ENCODE assay signal across 23 cellular contexts in genomic region chr19:46999377-46999776, GRCh38. TPM values are rescaled to one million over a fixed set of nuclear protein-coding genes. Genes with fewer than 3 reads are reported as not detected.
"Had no signal": no experiment of that assay in that cellular context is flagged by ENCODE, and none has a peak within 500 bp of the region (broad histone marks: within the 10 kb centered on the region; RNA-seq: fewer than 3 reads in every experiment).

No MANE protein-coding gene starts in this region.

- H3K9me3 Mint-ChIP-seq: immature natural killer cell; mesothelial cell of epicardium; naive B cell; natural killer cell; stimulated activated naive B cell treated with anti-CD40 and anti-IgM and Interleukin-4, amounts not matched to agents 10 μg/mL and 1 μg/mL and 100 μg/mL, for 72 hours had no signal

- H3K9me3 ChIP-seq: heart left ventricle, left ventricle myocardium inferior, right atrium auricular region, right lobe of liver, stomach, suprapubic skin, upper lobe of right lung had no signal

- H3K27me3 ChIP-seq: right atrium auricular region, right lobe of liver, suprapubic skin had no signal

- H3K4me1 Mint-ChIP-seq: mesothelial cell of epicardium had no signal

- ATAC-seq: heart left ventricle; natural killer cell; right lobe of liver; stimulated activated naive B cell treated with anti-CD40 and anti-IgM and Interleukin-4, amounts not matched to agents 10 μg/mL and 1 μg/mL and 100 μg/mL, for 72 hours; stimulated activated naive CD8-positive, alpha-beta T cell treated with anti-CD3 and anti-CD28 coated beads, Interleukin-15, Interleukin-2, amounts not matched to agents 100 U/mL and 50 U/mL, for 24 hours; upper lobe of right lung had no signal

- H3K27ac ChIP-seq: heart left ventricle, left ventricle myocardium inferior, parathyroid adenoma, right atrium auricular region, right lobe of liver, stomach, suprapubic skin, upper lobe of right lung had no signal

- H3K27ac Mint-ChIP-seq: immature natural killer cell; mesothelial cell of epicardium; natural killer cell; stimulated activated naive B cell treated with anti-CD40 and anti-IgM and Interleukin-4, amounts not matched to agents 10 μg/mL and 1 μg/mL and 100 μg/mL, for 72 hours had no signal

- H3K36me3 Mint-ChIP-seq: natural killer cell had no signal

- H3K4me1 ChIP-seq: parathyroid adenoma had no signal

- H3K27me3 Mint-ChIP-seq: naive B cell had no signal

- DNase-seq: immature natural killer cell; kidney; left ventricle myocardium inferior; mesendoderm; naive B cell; natural killer cell; right lobe of liver; stimulated activated CD4-positive, alpha-beta T cell treated with anti-CD3 and anti-CD28 coated beads, Interleukin-1b, Interleukin-23, amount 100 ng/mL, for 48 hours; stimulated activated CD4-positive, alpha-beta T cell treated with anti-CD3 and anti-CD28 coated beads, Interleukin-2, amount 100 ng/mL, for 48 hours; stimulated activated CD4-positive, alpha-beta T cell treated with anti-CD3 and anti-CD28 coated beads, Interleukin-4, amount 100 ng/mL, for 4 hours; stimulated activated CD8-positive, alpha-beta memory T cell treated with anti-CD3 and anti-CD28 coated beads, Interleukin-4, amount 100 ng/mL, for 48 hours; stimulated activated naive B cell treated with anti-CD40 and anti-IgM and Interleukin-4, amounts not matched to agents 10 μg/mL and 1 μg/mL and 100 μg/mL, for 72 hours; stimulated activated naive CD8-positive, alpha-beta T cell treated with anti-CD3 and anti-CD28 coated beads, Interleukin-15, Interleukin-2, amounts not matched to agents 100 U/mL and 50 U/mL, for 24 hours; stomach; trophoblast cell; upper lobe of right lung had no signal

- H3K4me3 ChIP-seq: heart left ventricle, left ventricle myocardium inferior, lung, right atrium auricular region, right lobe of liver, smooth muscle cell, stomach, suprapubic skin, upper lobe of right lung had no signal

- H3K4me3 Mint-ChIP-seq: immature natural killer cell; mesothelial cell of epicardium; naive B cell; natural killer cell; stimulated activated naive B cell treated with anti-CD40 and anti-IgM and Interleukin-4, amounts not matched to agents 10 μg/mL and 1 μg/mL and 100 μg/mL, for 72 hours had no signal

RNA-seq across cellular contexts. Expression of gene NPAS1, which starts 20.3 kb away (rescaled TPM):
- total RNA-seq: left ventricle myocardium inferior had no signal
